In the genomic region with DNA sequence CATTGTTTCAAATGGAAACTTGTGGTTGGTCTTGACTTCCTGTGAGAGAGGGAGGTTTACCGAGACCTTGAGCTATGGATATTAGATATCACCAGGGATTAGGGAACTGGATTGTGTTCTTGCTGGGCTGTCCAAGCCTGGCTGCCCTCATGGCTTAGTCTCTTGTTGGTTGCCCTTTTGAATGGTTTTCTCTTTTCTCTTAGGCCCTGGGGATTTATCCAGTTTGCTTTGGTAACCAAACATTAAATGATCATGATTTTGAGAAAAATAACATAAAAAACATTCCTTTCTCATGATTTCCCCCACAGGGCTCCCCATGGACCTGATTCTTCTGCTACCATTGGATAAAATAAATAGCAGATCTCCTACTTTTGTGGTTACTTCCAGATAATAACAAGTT, we compare ENCODE assay signal across 24 cellular contexts.
"Had no signal": no experiment of that assay in that cellular context is flagged by ENCODE, and none has a peak within 500 bp of the region (broad histone marks: within the 10 kb centered on the region; RNA-seq: fewer than 3 reads in every experiment).

No MANE protein-coding gene starts in this region.

- H3K4me3 ChIP-seq: adrenal gland, PC-9 had no signal

- H3K4me1 Mint-ChIP-seq: activated naive CD8-positive, alpha-beta T cell treated with anti-CD3 and anti-CD28 coated beads, Interleukin-2, amount 10 ng/mL, durations not matched to agents 7 days and 5 days; IgD-negative memory B cell had no signal

- H3K4me3 Mint-ChIP-seq: activated CD8-positive, alpha-beta T cell treated with anti-CD3 and anti-CD28 coated beads for 36 hours; activated naive CD8-positive, alpha-beta T cell treated with anti-CD3 and anti-CD28 coated beads, Interleukin-2, amount 10 ng/mL, durations not matched to agents 7 days and 5 days; activated T-cell treated with anti-CD3 and anti-CD28 coated beads, Interleukin-2, amount 50 U/mL, for 72 hours; IgD-negative memory B cell had no signal

- H3K4me2 ChIP-seq: PC-9 had no signal

- H3K36me3 ChIP-seq: adrenal gland had no signal

- H3K36me3 Mint-ChIP-seq: activated naive CD8-positive, alpha-beta T cell treated with anti-CD3 and anti-CD28 coated beads, Interleukin-2, amount 10 ng/mL, durations not matched to agents 7 days and 5 days; IgD-negative memory B cell had no signal

- ATAC-seq: activated CD4-positive, CD25-positive, alpha-beta regulatory T cell treated with anti-CD3 and anti-CD28 coated beads, Interleukin-2, amount 50 U/mL, for 24 hours; activated CD8-positive, alpha-beta T cell treated with anti-CD3 and anti-CD28 coated beads for 36 hours; activated T-cell treated with anti-CD3 and anti-CD28 coated beads, Interleukin-2, amount 50 U/mL, for 72 hours had no signal

- H3K27ac ChIP-seq: adrenal gland, PC-9 had no signal

- H3K27me3 Mint-ChIP-seq: activated CD8-positive, alpha-beta T cell treated with anti-CD3 and anti-CD28 coated beads for 36 hours; activated naive CD8-positive, alpha-beta T cell treated with anti-CD3 and anti-CD28 coated beads, Interleukin-2, amount 10 ng/mL, durations not matched to agents 7 days and 5 days; IgD-negative memory B cell had no signal

- DNase-seq: activated CD4-positive, alpha-beta T cell treated with anti-CD3 and anti-CD28 coated beads for 4 hours; activated CD8-positive, alpha-beta memory T cell treated with anti-CD3 and anti-CD28 coated beads, Interleukin-2, amount 50 U/mL, for 4 hours; activated CD8-positive, alpha-beta T cell treated with anti-CD3 and anti-CD28 coated beads for 36 hours; activated naive CD4-positive, alpha-beta T cell treated with anti-CD3 and anti-CD28 coated beads, Interleukin-2, amount 50 U/mL, for 16 hours; activated naive CD8-positive, alpha-beta T cell treated with anti-CD3 and anti-CD28 coated beads, Interleukin-2, amount 10 ng/mL, durations not matched to agents 7 days and 5 days; activated T-cell treated with anti-CD3 and anti-CD28 coated beads, Interleukin-2, amount 50 U/mL, for 72 hours; adrenal gland; anterior cingulate cortex; central memory CD4-positive, alpha-beta T cell; KG1; NCI-H1092; NCI-H1417 treated with DMSO at 0.1 percent for 48 hours; NCI-H1694; NCI-H2029; NCI-H2107; NCI-H345; NCI-H510A; NCI-H526 treated with DMSO at 0.1 percent for 48 hours; PC-9; SIG-M5; T-helper 2 cell; T1000 had no signal

- H3K4me1 ChIP-seq: adrenal gland had no signal

- H2AFZ ChIP-seq: PC-9 had no signal

- H3K27ac Mint-ChIP-seq: activated CD8-positive, alpha-beta T cell treated with anti-CD3 and anti-CD28 coated beads for 36 hours; activated naive CD8-positive, alpha-beta T cell treated with anti-CD3 and anti-CD28 coated beads, Interleukin-2, amount 10 ng/mL, durations not matched to agents 7 days and 5 days; activated T-cell treated with anti-CD3 and anti-CD28 coated beads, Interleukin-2, amount 50 U/mL, for 72 hours; IgD-negative memory B cell had no signal

- H3K27me3 ChIP-seq: adrenal gland had no signal

- H3K9me3 ChIP-seq: adrenal gland had no signal
